Comparison of ENCODE assay signal across 8 cellular contexts in genomic region chrX:140817943-140818342, GRCh38.
DNase-seq lines count a peak whose midpoint lies in the region; ATAC-seq lines count a peak whose summit lies in the region.

No MANE protein-coding gene starts in this region.

- H3K27ac ChIP-seq in mesendoderm (ENCODE audit: low read depth, low read length) = no peak overlapping the region

- H3K4me3 ChIP-seq in mesendoderm (ENCODE audit: low read length) = no peak overlapping the region

- ATAC-seq in HG03342 (IDR thresholded peaks at IDR 0.05; ENCODE audit: unreplicated experiment) (no peak), GM19452 (IDR thresholded peaks at IDR 0.05; ENCODE audit: unreplicated experiment) (no peak), HG03460 (IDR thresholded peaks at IDR 0.05; ENCODE audit: unreplicated experiment) (no peak)

- H3K4me1 ChIP-seq in mesendoderm (ENCODE audit: control insufficient read depth, low read depth, low read length) = no peaks in the 10 kb centered on the region

- no peak overlapping the region for H2BK120ac ChIP-seq in mesendoderm (ENCODE audit: low read depth, low read length)

- no peak overlapping the region for H3K9ac ChIP-seq in mesendoderm (ENCODE audit: low read length)

- no CpG with 5 or more reads among the region's 6 CpGs for WGBS in mesendoderm (ENCODE audit: extremely low coverage, insufficient coverage, low lambda C conversion rate)

- no peak overlapping the region for H3K18ac ChIP-seq in mesendoderm (ENCODE audit: low read length)

- H3K23ac ChIP-seq in mesendoderm (ENCODE audit: low read length) = no peak overlapping the region

- H3K79me2 ChIP-seq in mesendoderm (ENCODE audit: control insufficient read depth, insufficient read depth, low read length) = no peaks in the 10 kb centered on the region

- no peak overlapping the region for H2BK5ac ChIP-seq in mesendoderm (ENCODE audit: low read length)

- no peak overlapping the region for H3K56ac ChIP-seq in mesendoderm (ENCODE audit: low read length)

- DNase-seq in ELR (ENCODE audit: low read depth) = peak; percentile 52
- DNase-seq in KBM-7 = peak; percentile 12
- DNase-seq in astrocyte of the hippocampus (ENCODE audit: low read depth, low spot score) = peak; percentile 39
- DNase-seq in mesendoderm = peak; percentile 35
- DNase-seq in D341Med (ENCODE audit: low spot score) = no peak

- no peak overlapping the region for H2BK15ac ChIP-seq in mesendoderm (replicated peaks; ENCODE audit: low read depth)

- no peaks in the 10 kb centered on the region for H3K27me3 ChIP-seq in mesendoderm (ENCODE audit: insufficient read depth, low read length, poor library complexity)

- H4K5ac ChIP-seq in mesendoderm (ENCODE audit: low read length) = no peak overlapping the region

- H3K36me3 ChIP-seq in mesendoderm (ENCODE audit: control insufficient read depth, insufficient read depth, low read length) = no peaks in the 10 kb centered on the region

- no peak overlapping the region for H4K8ac ChIP-seq in mesendoderm (ENCODE audit: low read depth, low read length)

- H3K4me2 ChIP-seq in mesendoderm (ENCODE audit: low read length) = no peak overlapping the region

- in situ Hi-C loops in KBM-7 (cut with MboI; ENCODE audit: low pct_unique_long_range_greater_than_20kb, low sequenced_read_pairs) = no loop called here

- no peaks in the 10 kb centered on the region for H3K79me1 ChIP-seq in mesendoderm (ENCODE audit: low read length)

- H3K4ac ChIP-seq in mesendoderm (ENCODE audit: low read depth, low read length) = no peak overlapping the region

- H2AK5ac ChIP-seq in mesendoderm (ENCODE audit: low read length) = no peak overlapping the region
